8 cellular contexts compared by ENCODE assay signal in the genomic region with DNA sequence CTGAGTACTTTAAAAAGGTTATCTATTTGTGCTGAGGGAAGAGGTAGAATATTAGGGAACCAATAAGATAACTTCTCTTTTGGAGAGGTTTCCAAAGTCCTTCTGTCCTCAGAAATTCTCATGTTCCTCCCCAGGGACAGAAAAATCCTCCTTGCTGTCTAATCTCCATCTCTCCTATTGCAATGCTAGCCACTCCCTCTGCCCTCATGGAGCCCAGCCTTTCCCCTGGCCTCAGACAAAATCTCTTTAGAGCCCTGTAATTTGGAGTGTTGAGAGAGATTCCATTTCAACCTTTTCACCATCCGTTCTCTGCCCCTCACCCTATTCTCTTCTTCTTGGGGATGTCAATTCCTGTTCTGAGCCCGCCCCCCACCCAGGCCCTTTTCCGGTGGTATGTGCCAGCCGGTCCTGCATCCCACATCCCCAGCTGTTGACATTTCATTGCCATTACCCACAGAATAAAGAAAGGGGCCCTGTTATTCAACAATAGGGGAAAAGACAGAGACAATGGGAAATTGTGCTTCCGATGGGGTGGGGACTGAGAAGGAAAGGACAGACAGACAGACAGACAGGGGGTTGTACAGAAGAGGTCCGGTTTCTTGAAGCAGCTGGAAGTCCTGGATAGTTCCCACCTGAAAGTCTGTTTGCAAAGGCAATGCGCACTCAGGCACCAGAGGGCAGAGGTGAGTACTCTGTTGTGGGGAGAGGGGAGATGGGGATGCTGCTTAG. TPM values are rescaled to one million over a fixed set of nuclear protein-coding genes. Genes with fewer than 3 reads are reported as not detected.
A peak's percentile ranks its signal among the peaks of the same experiment; 100 is the strongest.
DNase-seq lines count a peak whose midpoint lies in the region; ATAC-seq and TF ChIP-seq lines count a peak whose summit lies in the region.

A gene (plus strand): TSS at position 563 of the 729 bp plus-strand sequence. CDS start 4,076 bp downstream, outside the sequence.

- no peaks in the 10 kb centered on the region for H3K9me3 Mint-ChIP-seq in Calu3 (ENCODE audit: low read depth, unreplicated experiment)

- TF ChIP-seq EP300 in esophagus muscularis mucosa (IDR thresholded peaks at IDR 0.05) = no peak

- H3K27ac ChIP-seq in HL-60 (replicated peaks) (no peak within 1 kb of the TSS), esophagus muscularis mucosa (replicated peaks in 1 of 4) (peak within 1 kb of the TSS in 1 of 4 donors; percentile 9)

- peaks cover 46% of the 10 kb centered on the region for H3K27me3 ChIP-seq in HL-60 (ENCODE audit: insufficient read depth, poor library complexity, severe bottlenecking)
- peaks cover 0 to 17% (median 2%) of the 10 kb centered on the region in 4 donors for H3K27me3 ChIP-seq in esophagus muscularis mucosa

- peaks cover 5% of the 10 kb centered on the region for H3K36me3 Mint-ChIP-seq in Calu3 (ENCODE audit: insufficient read depth, unreplicated experiment)

- BruUV-seq in Calu3 (replicated peaks; lab: Mats Ljungman, UMichigan) = no TSS peak

- H3K27me3 Mint-ChIP-seq in Calu3 (ENCODE audit: unreplicated experiment) = peaks cover 73% of the 10 kb centered on the region

- peak; percentile 61 for DNase-seq in Calu3
- DNase-seq in HL-60 (ENCODE audit: low read depth in 1 of 2, low spot score in 1 of 2) = no peak
- DNase-seq in islet precursor cell = peak; percentile 81
- no peak for DNase-seq in omental fat pad (ENCODE audit: low spot score)
- DNase-seq in esophagus muscularis mucosa (ENCODE audit: extremely low spot score) = no peak
- DNase-seq in DMS153 treated with DMSO at 0.1 percent for 48 hours (lab: John Stamatoyannopoulos, UW; ENCODE audit: unreplicated experiment) = no peak

- H3K4me3 ChIP-seq in HL-60 (replicated peaks; ENCODE audit: insufficient read depth, low read length) (no peak within 1 kb of the TSS), WI38 (ENCODE audit: low read depth, low read length) (no peak within 1 kb of the TSS), esophagus muscularis mucosa (no peak within 1 kb of the TSS)

- no peaks in the 10 kb centered on the region for H3K36me3 ChIP-seq in esophagus muscularis mucosa

- no peaks in the 10 kb centered on the region for H3K9me3 ChIP-seq in esophagus muscularis mucosa

- no peak for TF ChIP-seq POLR2A in esophagus muscularis mucosa (IDR thresholded peaks at IDR 0.05; ENCODE audit: low read depth)

- CTCF ChIA-PET in Calu3 (lab: Charles Lee) = interaction anchor here (0.5 to 2.1 kb wide), 9 partner anchors 11 to 330 kb away, joined by 3 to 16 read pairs (median 4); a partner anchor contains a TSS

- peak; percentile 60 for TF ChIP-seq CTCF in Calu3 (IDR thresholded peaks at IDR 0.05; ENCODE audit: unreplicated experiment)
- TF ChIP-seq CTCF in HL-60 (IDR thresholded peaks at IDR 0.05; ENCODE audit: insufficient read depth, low read length) = peak; percentile 44
- peak; percentile 31 for TF ChIP-seq CTCF in WI38 (IDR thresholded peaks at IDR 0.05; ENCODE audit: low read depth, low read length)
- TF ChIP-seq CTCF in omental fat pad (IDR thresholded peaks at IDR 0.05) = no peak
- TF ChIP-seq CTCF in esophagus muscularis mucosa (IDR thresholded peaks at IDR 0.05) = peak in 1 of 3 experiments; percentile 12

- intact Hi-C loops in Calu3 (cut with micrococcal nuclease; ENCODE audit: unreplicated experiment) (no loop called here), esophagus muscularis mucosa (cut with DNase I) (loop anchor here (5.0 kb wide), 1 partner anchor 232 kb away; no protein-coding TSS in a partner anchor)

- WGBS in esophagus muscularis mucosa = 34% methylated on average over 7 of the region's 7 CpGs

- no peak within 1 kb of the TSS for H3K27ac Mint-ChIP-seq in Calu3 (ENCODE audit: unreplicated experiment)

- H3K4me3 Mint-ChIP-seq in Calu3 (ENCODE audit: low read depth, unreplicated experiment) = no peak within 1 kb of the TSS

- ATAC-seq in omental fat pad (ENCODE audit: low FRiP score) = no peak
- ATAC-seq in HG03457 (IDR thresholded peaks at IDR 0.05; ENCODE audit: unreplicated experiment) = no peak

- H3K4me1 ChIP-seq in esophagus muscularis mucosa = peaks cover 21 to 42% (median 35%) of the 10 kb centered on the region in 4 donors

- H3K4me1 Mint-ChIP-seq in Calu3 (ENCODE audit: low read depth, unreplicated experiment) = peaks cover 11% of the 10 kb centered on the region

RNA-seq across cellular contexts. Expression of the gene that starts here (rescaled TPM):
- total RNA-seq in Calu3 (2022) (0.27 TPM in 1 of 2 replicates, not detected in the other), omental fat pad (1 to 10 TPM in 1 of 4 donors, not detected in 3; 2.8 TPM), esophagus muscularis mucosa (1 to 10 TPM in 3 of 4 donors, under 1 TPM in 1; 0.83 to 5.1 (median 2.2) TPM)

Comparison
In these comparisons a context has a peak if more than half of its experiments do, and no peak if none do; other contexts are left out.
1. Peak in DNase-seq in Calu3; RNA of the gene not detected or under 1 TPM.
2. CTCF ChIP-seq: peak in Calu3 (single experiment), HL-60 (single experiment) and WI38 (single experiment); none in omental fat pad (0 of 3).